10 cellular contexts compared by ENCODE assay signal in genomic region chr20:49318430-49319203, GRCh38. TPM values are rescaled to one million over a fixed set of nuclear protein-coding genes. Genes with fewer than 3 reads are reported as not detected.
DNase-seq lines count a peak whose midpoint lies in the region; ATAC-seq and TF ChIP-seq lines count a peak whose summit lies in the region.
"Had no signal": no experiment of that assay in that cellular context is flagged by ENCODE, and none has a peak within 500 bp of the region (broad histone marks: within the 10 kb centered on the region; RNA-seq: fewer than 3 reads in every experiment).

No MANE protein-coding gene starts in this region.

- ATAC-seq in heart left ventricle (peak in 3 of 4 donors; percentile 20 to 44 (median 43)), GM18858 (IDR thresholded peaks at IDR 0.05; ENCODE audit: unreplicated experiment) (no peak)

- TF ChIP-seq POLR2A in heart left ventricle (IDR thresholded peaks at IDR 0.05): no peak
- TF ChIP-seq POLR2A in sigmoid colon (IDR thresholded peaks at IDR 0.05): no peak

- no peaks in the 10 kb centered on the region for H4K20me1 ChIP-seq in PC-9 (ENCODE audit: insufficient read depth)

- H2AFZ ChIP-seq in PC-9: no peak overlapping the region

- intact Hi-C loops in heart left ventricle (cut with DNase I) (no loop called here), sigmoid colon (cut with DNase I) (no loop called here), PC-9 (cut with micrococcal nuclease; ENCODE audit: unreplicated experiment) (no loop called here)

- TF ChIP-seq CTCF in heart left ventricle (IDR thresholded peaks at IDR 0.05) (no peak), sigmoid colon (IDR thresholded peaks at IDR 0.05) (no peak), PC-9 (conservative IDR thresholded peaks at IDR 0.05) (no peak)

- H3K36me3 ChIP-seq in HUES48 (ENCODE audit: control insufficient read depth, insufficient read depth, low read length): no peaks in the 10 kb centered on the region
- H3K36me3 ChIP-seq in heart left ventricle: no peaks in the 10 kb centered on the region
- no peaks in the 10 kb centered on the region for H3K36me3 ChIP-seq in sigmoid colon
- no peaks in the 10 kb centered on the region for H3K36me3 ChIP-seq in PC-9 (ENCODE audit: low read depth)

- peaks cover 6% of the 10 kb centered on the region; the same call in 1 of the 2 replicates for H3K4me1 ChIP-seq in HUES48 (ENCODE audit: control insufficient read depth, insufficient read depth, low read length)
- peaks cover 4 to 21% (median 13%) of the 10 kb centered on the region in 12 donors for H3K4me1 ChIP-seq in heart left ventricle
- peaks cover 0 to 16% (median 16%) of the 10 kb centered on the region in 4 donors for H3K4me1 ChIP-seq in sigmoid colon
- H3K4me1 ChIP-seq in PC-9 (replicated peaks; ENCODE audit: insufficient read depth): no peaks in the 10 kb centered on the region

- CTCF ChIA-PET in PC-9 (lab: Charles Lee): interaction anchor here (0.5 kb wide), 1 partner anchor 378 kb away, joined by 9 read pairs; no protein-coding TSS in a partner anchor

- H3K4me3 ChIP-seq in HUES48 (ENCODE audit: low read depth, low read length) (peak overlapping the region; percentile 72), heart left ventricle (peak overlapping the region; percentile 6 to 47 (median 36)), sigmoid colon (peak overlapping the region in 3 of 4 donors; percentile 15 to 34 (median 30)), PC-9 (no peak overlapping the region)

- no TSS peak for BruUV-seq in PC-9 (replicated peaks; lab: Mats Ljungman, UMichigan)

- H3F3A ChIP-seq in PC-9 (ENCODE audit: insufficient read depth, low read depth): peaks cover 4% of the 10 kb centered on the region; the same call in 1 of the 2 replicates

- H3K27ac ChIP-seq in HUES48 (ENCODE audit: low read depth, low read length) (no peak overlapping the region), heart left ventricle (no peak overlapping the region), sigmoid colon (no peak overlapping the region), PC-9 (no peak overlapping the region)

- WGBS in heart left ventricle, 4 donors: 1 to 2% (median 1%) methylated on average over 30 to 70 of the region's 70 CpGs
- 1 to 11% methylated on average over 70 of the region's 70 CpGs for WGBS in sigmoid colon, 2 donors

- POLR2A ChIA-PET in PC-9 (lab: Charles Lee; ENCODE audit: unreplicated experiment): interaction anchor here (0.6 to 1.3 kb wide), 2 partner anchors 80 to 100 kb away, joined by 5 to 10 read pairs; partner anchors contain the start of gene DDX27

- H3K27me3 ChIP-seq in HUES48 (ENCODE audit: control insufficient read depth, insufficient read depth, low read length): peaks cover 48% of the 10 kb centered on the region
- peaks cover 16 to 67% (median 43%) of the 10 kb centered on the region in 9 donors for H3K27me3 ChIP-seq in heart left ventricle
- H3K27me3 ChIP-seq in sigmoid colon: peaks cover 25 to 56% (median 27%) of the 10 kb centered on the region in 3 donors
- H3K27me3 ChIP-seq in PC-9 (ENCODE audit: insufficient read depth, low read depth): peaks cover 2% of the 10 kb centered on the region; the same call in 1 of the 2 replicates

- peak; percentile 72 for DNase-seq in activated CD8-positive, alpha-beta memory T cell treated with anti-CD3 and anti-CD28 coated beads for 24 hours
- DNase-seq in heart left ventricle (no peak), sigmoid colon (no peak), HuH-7 (ENCODE audit: low spot score) (no peak), PC-9 (no peak), NCI-H1092 (lab: John Stamatoyannopoulos, UW) (no peak)
- DNase-seq: NCI-H446; stimulated activated CD4-positive, alpha-beta T cell treated with anti-CD3 and anti-CD28 coated beads, Interleukin-4, amount 100 ng/mL, for 1 hour had no signal

- H3K9me2 ChIP-seq in PC-9 (ENCODE audit: insufficient read depth): no peaks in the 10 kb centered on the region

- TF ChIP-seq EP300 in sigmoid colon (IDR thresholded peaks at IDR 0.05): no peak

- no peak overlapping the region for H3K9ac ChIP-seq in HUES48 (ENCODE audit: low read depth, low read length)

- no peaks in the 10 kb centered on the region for H3K79me2 ChIP-seq in PC-9 (ENCODE audit: low read depth)

- no peak overlapping the region for H3K4me2 ChIP-seq in PC-9

- H3K9me3 ChIP-seq in HUES48 (ENCODE audit: control insufficient read depth, insufficient read depth, low read length) (no peaks in the 10 kb centered on the region), heart left ventricle (no peaks in the 10 kb centered on the region), sigmoid colon (no peaks in the 10 kb centered on the region), PC-9 (ENCODE audit: insufficient read depth, low read depth) (no peaks in the 10 kb centered on the region)

RNA-seq across cellular contexts. Expression of gene ZNFX1, which starts 40.8 kb away (rescaled TPM):
- total RNA-seq in heart left ventricle (10 to 100 TPM; 18.2 to 55.8 (median 26.8) TPM), sigmoid colon (10 to 100 TPM; 25.7 to 32.1 (median 29.6) TPM), PC-9 (2021) (24.1 and 29.7 TPM in 2 replicates)
- polyA plus RNA-seq in heart left ventricle (10 to 100 TPM in 1 of 2 donors, 1 to 10 TPM in 1; 6.4 to 16.2 TPM), sigmoid colon (10 to 100 TPM in 1 of 3 donors, 1 to 10 TPM in 2; 7.2 to 20.2 (median 9.5) TPM)
